23 cellular contexts compared by ENCODE assay signal in the genomic region with DNA sequence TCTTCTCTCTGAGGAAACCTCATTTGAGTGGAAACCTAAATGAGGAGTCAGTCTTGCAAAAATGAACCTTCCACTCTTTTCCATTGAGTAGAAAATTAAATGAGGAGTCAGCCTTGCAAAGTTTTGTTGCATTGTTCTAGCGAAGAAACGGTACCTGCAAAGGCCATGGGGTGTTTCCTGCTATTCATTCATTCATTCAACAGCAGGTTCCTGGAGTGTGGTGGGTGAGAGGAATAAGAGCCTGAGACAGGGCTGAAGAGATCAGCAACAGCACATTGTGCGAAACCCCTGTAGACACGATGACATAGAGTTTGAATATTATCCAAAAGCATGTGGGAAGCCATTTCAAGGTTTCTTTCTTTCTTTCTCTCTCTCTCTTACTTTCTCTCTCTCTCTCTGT. TPM values are rescaled to one million over a fixed set of nuclear protein-coding genes. Genes with fewer than 3 reads are reported as not detected.
"Had no signal": no experiment of that assay in that cellular context is flagged by ENCODE, and none has a peak within 500 bp of the region (broad histone marks: within the 10 kb centered on the region; RNA-seq: fewer than 3 reads in every experiment).

No MANE protein-coding gene starts in this region.

- H3K27ac ChIP-seq: RWPE1 had no signal

- DNase-seq: KBM-7, MV-4-11, NCI-H1048, NCI-H1105, NCI-H1417, NCI-H1436 treated with DMSO at 0.1 percent for 48 hours, NCI-H1694, NCI-H1930, NCI-H2081, NCI-H2107, NCI-H2227 treated with DMSO at 0.1 percent for 48 hours, NCI-H510A, NCI-H524 treated with DMSO at 0.1 percent for 48 hours, NCI-H69, NCI-H774, SHP77 had no signal

- FAIRE-seq: RCC 7860 had no signal

- ATAC-seq: SK-N-SH treated with all-trans-retinoic acid at 6 μM for 48 hours had no signal

RNA-seq across cellular contexts. Expression of a gene that starts 40.6 kb away (rescaled TPM):
- total RNA-seq: HT-29, LHCN-M2, MCF 10A, SK-MEL-5 had no signal
